ENCODE assay signal across 7 cellular contexts in the genomic region with DNA sequence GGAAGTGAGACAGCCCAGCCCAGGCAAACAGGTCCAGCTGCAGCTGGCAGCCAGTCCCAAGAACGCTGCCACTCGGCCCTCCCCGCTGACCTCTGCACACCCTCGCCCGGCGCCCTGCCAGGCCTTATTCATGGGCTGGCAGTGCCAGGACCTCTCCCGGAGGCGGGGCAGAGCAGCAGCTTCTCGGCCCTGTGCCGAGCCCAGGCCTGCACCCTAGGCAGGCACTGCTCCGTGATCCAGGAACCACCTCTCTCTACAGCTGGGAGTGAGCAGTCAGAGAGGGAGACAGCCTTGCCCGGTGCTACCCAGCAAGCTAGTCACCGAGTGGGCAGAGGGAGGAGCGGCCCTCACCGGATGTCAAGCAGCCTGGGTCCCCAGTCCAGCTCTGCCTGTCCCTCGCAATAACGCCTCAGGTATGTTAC.
A peak's percentile ranks its signal among the peaks of the same experiment; 100 is the strongest.
DNase-seq lines count a peak whose midpoint lies in the region; ATAC-seq and TF ChIP-seq lines count a peak whose summit lies in the region.

No MANE protein-coding gene starts in this region.

- peaks cover 0 to 15% (median 7%) of the 10 kb centered on the region in 4 donors for H3K4me1 ChIP-seq in right lobe of liver
- peaks cover 14 to 20% (median 18%) of the 10 kb centered on the region in 4 donors for H3K4me1 ChIP-seq in upper lobe of left lung

- H3K27ac ChIP-seq in cingulate gyrus (ENCODE audit: low read depth, low read length) = peak overlapping the region; percentile 91
- H3K27ac ChIP-seq in right lobe of liver = no peak overlapping the region
- peak overlapping the region; percentile 21 to 53 (median 48) for H3K27ac ChIP-seq in upper lobe of left lung
- H3K27ac ChIP-seq in CD4-positive, alpha-beta T cell (ENCODE audit: low read depth, low read length) = no peak overlapping the region

- no peak for TF ChIP-seq EP300 in upper lobe of left lung (IDR thresholded peaks at IDR 0.05)

- no peaks in the 10 kb centered on the region for H3K4me1 Mint-ChIP-seq in CD4-positive, alpha-beta T cell (ENCODE audit: low read depth)
- H3K4me1 Mint-ChIP-seq in osteocyte (ENCODE audit: unreplicated experiment) = peaks cover 7% of the 10 kb centered on the region

- TF ChIP-seq CTCF in right lobe of liver (IDR thresholded peaks at IDR 0.05) (no peak), upper lobe of left lung (IDR thresholded peaks at IDR 0.05) (peak in 1 of 6 experiments; percentile 24), osteocyte (IDR thresholded peaks at IDR 0.05) (no peak), GM13976 (IDR thresholded peaks at IDR 0.05; ENCODE audit: borderline replicate concordance, control extremely low read depth, extremely low read depth, insufficient read depth, missing control alignments) (no peak)
- TF ChIP-seq CTCF in CD4-positive, alpha-beta T cell (IDR thresholded peaks at IDR 0.05) = no peak

- H3K36me3 Mint-ChIP-seq in CD4-positive, alpha-beta T cell (ENCODE audit: low read depth) = no peaks in the 10 kb centered on the region
- H3K36me3 Mint-ChIP-seq in osteocyte (ENCODE audit: unreplicated experiment) = no peaks in the 10 kb centered on the region

- CTCF ChIA-PET in CD4-positive, alpha-beta T cell (lab: Charles Lee) = no interaction called here

- H3K9me3 Mint-ChIP-seq in CD4-positive, alpha-beta T cell = no peaks in the 10 kb centered on the region
- H3K9me3 Mint-ChIP-seq in osteocyte (ENCODE audit: unreplicated experiment) = no peaks in the 10 kb centered on the region

- DNase-seq in NCI-H1092 treated with DMSO at 0.1 percent for 48 hours (lab: John Stamatoyannopoulos, UW) = peak; percentile 78
- DNase-seq in right lobe of liver = peak; percentile 96 to 98 (median 98)
- DNase-seq in upper lobe of left lung = peak; percentile 95
- no peak for DNase-seq in CD4-positive, alpha-beta T cell
- DNase-seq in osteocyte (ENCODE audit: extremely low spot score, unreplicated experiment) = no peak
- DNase-seq in GM13976 (ENCODE audit: low spot score) = no peak

- ATAC-seq in right lobe of liver = peak; percentile 93 to 96 (median 95)
- ATAC-seq in upper lobe of left lung (ENCODE audit: low FRiP score in 2 of 2) = peak; percentile 50 to 89
- no peak for ATAC-seq in CD4-positive, alpha-beta T cell (ENCODE audit: poor library complexity)

- peaks cover 21% of the 10 kb centered on the region for H3K27me3 Mint-ChIP-seq in CD4-positive, alpha-beta T cell
- H3K27me3 Mint-ChIP-seq in osteocyte (ENCODE audit: unreplicated experiment) = peaks cover 3% of the 10 kb centered on the region

- no peaks in the 10 kb centered on the region for H3K36me3 ChIP-seq in right lobe of liver
- no peaks in the 10 kb centered on the region for H3K36me3 ChIP-seq in upper lobe of left lung

- H3K4me3 ChIP-seq in right lobe of liver = no peak overlapping the region
- peak overlapping the region in 1 of 4 donors; percentile 10 for H3K4me3 ChIP-seq in upper lobe of left lung

- TF ChIP-seq POLR2A in right lobe of liver (IDR thresholded peaks at IDR 0.05) (no peak), upper lobe of left lung (IDR thresholded peaks at IDR 0.05) (no peak)

- intact Hi-C loops in right lobe of liver (cut with DNase I) = no loop called here
- intact Hi-C loops in CD4-positive, alpha-beta T cell (cut with DNase I, micrococcal nuclease) = loop anchor here in 1 of 2 experiments (5.0 kb wide), 1 partner anchor 177 kb away; no protein-coding TSS in a partner anchor

- WGBS in right lobe of liver (ENCODE audit: insufficient coverage, low coverage, low lambda C conversion rate, missing lambda C conversion rate) = 40% methylated on average over 5 of the region's 17 CpGs
- 45 to 100% methylated on average over 1 to 17 of the region's 17 CpGs for WGBS in upper lobe of left lung, 2 donors

- no peaks in the 10 kb centered on the region for H3K27me3 ChIP-seq in right lobe of liver
- H3K27me3 ChIP-seq in upper lobe of left lung = no peaks in the 10 kb centered on the region
- no peaks in the 10 kb centered on the region for H3K27me3 ChIP-seq in CD4-positive, alpha-beta T cell (ENCODE audit: control insufficient read depth, insufficient read depth, low read length)

- H3K9me3 ChIP-seq in right lobe of liver (no peaks in the 10 kb centered on the region), upper lobe of left lung (no peaks in the 10 kb centered on the region)
- H3K9me3 ChIP-seq in CD4-positive, alpha-beta T cell (ENCODE audit: control insufficient read depth, low read length) = no peaks in the 10 kb centered on the region

- POLR2A ChIA-PET in CD4-positive, alpha-beta T cell (lab: Charles Lee) = no interaction called here

- no peak overlapping the region for H3K4me3 Mint-ChIP-seq in CD4-positive, alpha-beta T cell
- H3K4me3 Mint-ChIP-seq in osteocyte (ENCODE audit: unreplicated experiment) = no peak overlapping the region

- in situ Hi-C loops in GM13976 (cut with MboI; ENCODE audit: low sequenced_read_pairs, unreplicated experiment) = no loop called here

- no peak overlapping the region for H3K27ac Mint-ChIP-seq in CD4-positive, alpha-beta T cell
- H3K27ac Mint-ChIP-seq in osteocyte (ENCODE audit: unreplicated experiment) = no peak overlapping the region

Comparison
In these comparisons a context has a peak if more than half of its experiments do, and no peak if none do; other contexts are left out.
1. DNase-seq: peak in NCI-H1092 treated with DMSO at 0.1 percent for 48 hours (single experiment), right lobe of liver (3 of 3) and upper lobe of left lung (2 of 2); none in CD4-positive, alpha-beta T cell (0 of 10), osteocyte (single experiment) and GM13976 (single experiment).
2. H3K27ac ChIP-seq: peak in cingulate gyrus (single experiment) and upper lobe of left lung (4 of 4); none in right lobe of liver (0 of 3) and CD4-positive, alpha-beta T cell (single experiment).